Comparison of ENCODE assay signal across 8 cellular contexts in genomic region chr3:195542691-195543641, GRCh38. TPM values are rescaled to one million over a fixed set of nuclear protein-coding genes. Genes with fewer than 3 reads are reported as not detected.
A peak's percentile ranks its signal among the peaks of the same experiment; 100 is the strongest.
DNase-seq lines count a peak whose midpoint lies in the region; ATAC-seq, FAIRE-seq and TF ChIP-seq lines count a peak whose summit lies in the region.

Gene PPP1R2 (minus strand): TSS chr3:195543325. CDS start chr3:195543025, 300 bp downstream.

- peaks cover 46% of the 10 kb centered on the region for H3K79me2 ChIP-seq in HepG2 (ENCODE audit: insufficient read depth, low read length)

- peak within 1 kb of the TSS; percentile 80 for H2AFZ ChIP-seq in HepG2 (ENCODE audit: low read length)

- no peak for TF ChIP-seq EP300 in HepG2 (IDR thresholded peaks at IDR 0.05; ENCODE audit: low read depth in 2 of 2, low read length in 2 of 2)
- TF ChIP-seq EP300 in HepG2 (CRISPR knock-in tag; IDR thresholded peaks at IDR 0.05; ENCODE audit: borderline replicate concordance) = no peak

- FAIRE-seq in HepG2 (lab: Jason Lieb, UNC) = no peak

- no peak for TF ChIP-seq CTCF in HepG2 (CRISPR knock-in tag; IDR thresholded peaks at IDR 0.05)

- no peaks in the 10 kb centered on the region for H3K9me3 ChIP-seq in BLaER1
- H3K9me3 ChIP-seq in HepG2 (ENCODE audit: low read length) = no peaks in the 10 kb centered on the region

- H4K20me1 ChIP-seq in BLaER1 (peaks cover 47% of the 10 kb centered on the region), HepG2 (ENCODE audit: insufficient read depth, low read length) (peaks cover 29% of the 10 kb centered on the region)

- H3K4me2 ChIP-seq in BLaER1 = peak within 1 kb of the TSS; percentile 78
- H3K4me2 ChIP-seq in HepG2 (ENCODE audit: low read depth, low read length) = peak within 1 kb of the TSS; percentile 84

- CTCF ChIA-PET in HepG2 (lab: Yijun Ruan, JAX; ENCODE audit: low intra/inter-chr PET ratio, low total read pairs) = no interaction called here

- peak; percentile 91 to 96 for TF ChIP-seq POLR2A in HepG2 (IDR thresholded peaks at IDR 0.05; ENCODE audit: insufficient read depth in 1 of 2, low read depth in 2 of 2, low read length in 2 of 2)

- intact Hi-C loops in HepG2 (cut with micrococcal nuclease; ENCODE audit: unreplicated experiment) = loop anchor here (5.0 to 10.0 kb wide), 2 partner anchors 271 to 1418 kb away; partner anchors contain the start of gene XXYLT1

- H3K9ac ChIP-seq in BLaER1 (peak within 1 kb of the TSS; percentile 96), HepG2 (ENCODE audit: insufficient read depth, low read depth, low read length) (peak within 1 kb of the TSS; percentile 90)

- H3K4me1 ChIP-seq in BLaER1 (peaks cover 71% of the 10 kb centered on the region), HepG2 (ENCODE audit: insufficient read depth, low read length) (peaks cover 76% of the 10 kb centered on the region)

- TF ChIP-seq RAD21 in HepG2 (CRISPR knock-in tag; IDR thresholded peaks at IDR 0.05) = peak; percentile 54

- peak; percentile 58 for ATAC-seq in GM19328 (IDR thresholded peaks at IDR 0.05; ENCODE audit: unreplicated experiment)
- peak; percentile 55 for ATAC-seq in HG03469 (IDR thresholded peaks at IDR 0.05; ENCODE audit: unreplicated experiment)
- peak; percentile 85 for ATAC-seq in HepG2

- no TSS peak for BruUV-seq in HepG2 (replicated peaks; lab: Mats Ljungman, UMichigan)

- in situ Hi-C loops in HepG2 (cut with HindIII; ENCODE audit: extremely low pct_ligation_motif_present, low pct_unique_long_range_greater_than_20kb) = no loop called here

- peak within 1 kb of the TSS; percentile 94 for H3K4me3 ChIP-seq in BLaER1
- peak within 1 kb of the TSS; percentile 78 to 91 (median 87) for H3K4me3 ChIP-seq in HepG2 (replicated peaks in 1 of 3; ENCODE audit: insufficient read depth in 1 of 3, low read depth in 2 of 3, low read length in 3 of 3)

- WGBS in HepG2 (ENCODE audit: low lambda C conversion rate) = 0% methylated on average over 27 of the region's 105 CpGs

- peak within 1 kb of the TSS; percentile 94 for H3K27ac ChIP-seq in BLaER1
- peak within 1 kb of the TSS; percentile 85 for H3K27ac ChIP-seq in HepG2 (ENCODE audit: extremely low read length, insufficient read depth, low read length)

- H3K36me3 ChIP-seq in BLaER1 (no peaks in the 10 kb centered on the region), HepG2 (replicated peaks in 1 of 2; ENCODE audit: control insufficient read depth in 1 of 2, insufficient read depth in 2 of 2, low read length in 2 of 2) (no peaks in the 10 kb centered on the region)

- DNase-seq in NCI-H526 treated with DMSO at 0.1 percent for 48 hours (lab: John Stamatoyannopoulos, UW) (peak; percentile 92), dedifferentiated amniotic fluid mesenchymal stem cell (ENCODE audit: extremely low spot score) (peak; percentile 87), HepG2 (ENCODE audit: low spot score) (peak; percentile 75)
- DNase-seq in activated CD4-positive, alpha-beta T cell treated with anti-CD3 and anti-CD28 coated beads, Interleukin-2, amount 50 U/mL, for 24 hours (ENCODE audit: low read depth in 1 of 2, low spot score in 1 of 2) = peak; percentile 82 to 87
- DNase-seq in stimulated activated CD4-positive, alpha-beta T cell treated with anti-CD3 and anti-CD28 coated beads, Interleukin-2, amount 100 ng/mL, for 48 hours = peak; percentile 92 to 97

- POLR2A ChIA-PET in HepG2 (lab: Yijun Ruan, JAX) = interaction anchor here (0.8 to 3.1 kb wide), 14 partner anchors 8 to 928 kb away, joined by 3 to 22 read pairs (median 4); partner anchors contain the start of genes ACAP2, LSG1, TMEM44 and XXYLT1

- H3K27me3 ChIP-seq in BLaER1 = peaks cover 12% of the 10 kb centered on the region; the same call in 1 of the 2 replicates
- no peaks in the 10 kb centered on the region; a peak in 1 of 5 replicates for H3K27me3 ChIP-seq in HepG2 (ENCODE audit: control insufficient read depth in 1 of 2, insufficient read depth in 2 of 2, low read length in 2 of 2)

TF ChIP-seq in HepG2, 621 proteins besides CTCF, POLR2A, EP300 and RAD21 (continues in another document):
- TF ChIP-seq, protein P1, sequence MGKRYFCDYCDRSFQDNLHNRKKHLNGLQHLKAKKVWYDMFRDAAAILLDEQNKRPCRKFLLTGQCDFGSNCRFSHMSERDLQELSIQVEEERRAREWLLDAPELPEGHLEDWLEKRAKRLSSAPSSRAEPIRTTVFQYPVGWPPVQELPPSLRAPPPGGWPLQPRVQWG (CRISPR knock-in tag; IDR thresholded peaks at IDR 0.05; ENCODE audit: borderline replicate concordance, low read depth) = no peak
- no peak for TF ChIP-seq NAIF1 (CRISPR knock-in tag; IDR thresholded peaks at IDR 0.05; ENCODE audit: borderline replicate concordance)
- no peak for TF ChIP-seq SETDB1 (CRISPR knock-in tag; IDR thresholded peaks at IDR 0.05; ENCODE audit: borderline replicate concordance)
- no peak for TF ChIP-seq ZNF607 (CRISPR knock-in tag; IDR thresholded peaks at IDR 0.05; ENCODE audit: borderline replicate concordance)
- TF ChIP-seq FOXC1 (CRISPR knock-in tag; IDR thresholded peaks at IDR 0.05; ENCODE audit: borderline replicate concordance) = peak; percentile 87; the same call in 1 of the 2 replicates
- no peak for TF ChIP-seq PCBP2 (optimal IDR thresholded peaks at IDR 0.05; ENCODE audit: low read depth, low read length, poor library complexity, severe bottlenecking)
- peak; percentile 86 for TF ChIP-seq ZNF709 (CRISPR knock-in tag; IDR thresholded peaks at IDR 0.05)
- TF ChIP-seq SNRNP70 (IDR thresholded peaks at IDR 0.05; ENCODE audit: low read depth, low read length) = no peak
- TF ChIP-seq ZNF703 (CRISPR knock-in tag; IDR thresholded peaks at IDR 0.05; ENCODE audit: borderline replicate concordance) = no peak; the same call in 1 of the 2 replicates
- TF ChIP-seq PHB2 (IDR thresholded peaks at IDR 0.05; ENCODE audit: partially characterized antibody) = no peak
- TF ChIP-seq ZNF740 (CRISPR knock-in tag; IDR thresholded peaks at IDR 0.05) = peak; percentile 45; the same call in 1 of the 2 replicates
- TF ChIP-seq MAZ (IDR thresholded peaks at IDR 0.05; ENCODE audit: borderline replicate concordance, low read depth, low read length) = peak; percentile 40; the same call in 1 of the 2 replicates
- peak; percentile 71; the same call in 1 of the 2 replicates for TF ChIP-seq MAZ (CRISPR knock-in tag; IDR thresholded peaks at IDR 0.05; ENCODE audit: low read depth)
- no peak for TF ChIP-seq ELF3 (CRISPR knock-in tag; IDR thresholded peaks at IDR 0.05)

RNA-seq across cellular contexts. Expression of gene PPP1R2, which starts in this region (rescaled TPM):
- total RNA-seq in HepG2 (2016; rRNA removed; fragmentation: Illumina TruSeq; extraction: Trizol) = 36.5 and 65.6 TPM in 2 replicates
- total RNA-seq in HepG2 (2016; cell fraction: cytosol; rRNA removed; fragmentation: Illumina TruSeq; extraction: Trizol; ENCODE audit: low read depth) = 7.1 and 8.4 TPM in 2 replicates
- total RNA-seq in HepG2 (2016; cell fraction: insoluble cytoplasmic fraction; rRNA removed; fragmentation: Illumina TruSeq; extraction: Trizol) = 37.9 and 63.0 TPM in 2 replicates
- 16.6 and 17.6 TPM in 2 replicates for total RNA-seq in HepG2 (2016; cell fraction: membrane; rRNA removed; fragmentation: Illumina TruSeq; extraction: Trizol)
- 20.8 and 22.0 TPM in 2 replicates for total RNA-seq in HepG2 (2016; cell fraction: nucleus; rRNA removed; fragmentation: Illumina TruSeq; extraction: Trizol)
- polyA plus RNA-seq in HepG2 (2011; rRNA removed) = 67.0 and 86.5 TPM in 2 replicates
- 20.9 and 33.3 TPM in 2 replicates for polyA plus RNA-seq in HepG2 (2011; cell fraction: cytosol; rRNA removed)
- polyA plus RNA-seq in HepG2 (2011; cell fraction: nucleus; rRNA removed) = 16.0 and 18.6 TPM in 2 replicates
- polyA plus RNA-seq in HepG2 (2012) = 21.8 and 33.2 TPM in 2 replicates
- polyA plus RNA-seq in HepG2 (2016; cell fraction: cytosol; fragmentation: Illumina TruSeq; extraction: Trizol; ENCODE audit: low read depth) = 6.7 and 8.2 TPM in 2 replicates
- 60.8 and 80.2 TPM in 2 replicates for polyA plus RNA-seq in HepG2 (2016; cell fraction: insoluble cytoplasmic fraction; fragmentation: Illumina TruSeq; extraction: Trizol; ENCODE audit: low read depth)
- polyA plus RNA-seq in HepG2 (2016; cell fraction: membrane; fragmentation: Illumina TruSeq; extraction: Trizol; ENCODE audit: low read depth) = 10.6 and 14.9 TPM in 2 replicates
- polyA plus RNA-seq in HepG2 (2016; cell fraction: nucleus; fragmentation: Illumina TruSeq; extraction: Trizol; ENCODE audit: insufficient read depth, low read depth) = 31.6 and 37.5 TPM in 2 replicates
- 69.8 and 75.0 TPM in 2 replicates for polyA minus RNA-seq in HepG2 (2011; rRNA and poly(A)+ RNA removed; ENCODE audit: low replicate concordance)
- 49.0 and 63.7 TPM in 2 replicates for polyA minus RNA-seq in HepG2 (2011; cell fraction: cytosol; rRNA and poly(A)+ RNA removed)
- 44.1 and 46.9 TPM in 2 replicates for polyA minus RNA-seq in HepG2 (2011; cell fraction: nucleus; rRNA and poly(A)+ RNA removed)

Comparison
In these comparisons a context has a peak if more than half of its experiments do, and no peak if none do; other contexts are left out.
1. Peak in every context shown above with its lines: DNase-seq, ATAC-seq, H3K4me3 ChIP-seq and H3K27ac ChIP-seq.